Comparison of ENCODE assay signal across 23 cellular contexts in the genomic region with DNA sequence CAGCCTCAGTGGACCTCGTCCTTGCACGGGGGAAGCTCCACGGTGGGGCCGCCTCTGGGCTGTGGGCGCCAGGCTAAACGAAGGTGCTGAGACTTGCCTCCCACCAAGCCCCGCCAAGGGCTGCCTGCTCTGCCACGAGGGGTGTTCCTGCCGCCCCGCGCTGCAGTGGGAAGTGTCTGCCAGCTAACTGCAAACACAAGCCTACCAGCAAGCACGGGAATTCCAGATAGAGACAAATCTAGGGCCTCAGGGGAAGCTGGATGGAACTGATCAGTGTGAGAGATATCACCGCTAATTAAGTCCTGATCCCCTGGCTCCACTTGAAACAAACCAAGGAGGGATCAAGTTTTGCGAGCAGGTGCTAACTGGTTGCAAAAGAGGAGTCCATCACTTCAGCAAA.
DNase-seq lines count a peak whose midpoint lies in the region; ATAC-seq and TF ChIP-seq lines count a peak whose summit lies in the region.
"Had no signal": no experiment of that assay in that cellular context is flagged by ENCODE, and none has a peak within 500 bp of the region (broad histone marks: within the 10 kb centered on the region; RNA-seq: fewer than 3 reads in every experiment).

No MANE protein-coding gene starts in this region.

- BruUV-seq in A673 (replicated peaks; lab: Mats Ljungman, UMichigan), result no TSS peak

- H3K27me3 ChIP-seq in BE2C (no peaks in the 10 kb centered on the region), DND-41 (ENCODE audit: insufficient read depth, low read length, poor library complexity) (no peaks in the 10 kb centered on the region), SJCRH30 (no peaks in the 10 kb centered on the region), A673 (replicated peaks; ENCODE audit: insufficient read depth, low read depth, low read length, poor library complexity) (no peaks in the 10 kb centered on the region)
- H3K27me3 ChIP-seq: tibial nerve had no signal

- H3K4me1 ChIP-seq in BE2C (peaks cover 39% of the 10 kb centered on the region), DND-41 (ENCODE audit: insufficient read depth, low read length) (peaks cover 82% of the 10 kb centered on the region), SJCRH30 (peaks cover 30% of the 10 kb centered on the region), A673 (ENCODE audit: insufficient read depth, low read length, poor library complexity, severe bottlenecking) (no peaks in the 10 kb centered on the region)
- H3K4me1 ChIP-seq: psoas muscle had no signal

- H4K20me1 ChIP-seq in DND-41 (ENCODE audit: insufficient read depth, low read length), result no peaks in the 10 kb centered on the region

- no peak overlapping the region for H3K9ac ChIP-seq in DND-41 (ENCODE audit: low read depth, low read length)
- H3K9ac ChIP-seq: KMS-11 had no signal

- H3K4me3 ChIP-seq in BE2C (ENCODE audit: low read depth, low read length) (peak overlapping the region; percentile 11), DND-41 (ENCODE audit: low read depth in 1 of 2, low read length in 2 of 2) (no peak overlapping the region), SJCRH30 (no peak overlapping the region), A673 (ENCODE audit: low read depth, low read length, poor library complexity, severe bottlenecking) (no peak overlapping the region)
- H3K4me3 ChIP-seq: psoas muscle, tibial nerve had no signal

- POLR2A ChIA-PET in A673 (lab: Charles Lee; ENCODE audit: low non-redundant PET), result no interaction called here

- H3K9me3 ChIP-seq in BE2C (no peaks in the 10 kb centered on the region), DND-41 (ENCODE audit: insufficient read depth, low read length, severe bottlenecking) (no peaks in the 10 kb centered on the region), SJCRH30 (replicated peaks) (no peaks in the 10 kb centered on the region), A673 (ENCODE audit: low read depth, low read length, poor library complexity, severe bottlenecking) (no peaks in the 10 kb centered on the region)
- H3K9me3 ChIP-seq: psoas muscle, tibial nerve had no signal

- H2AFZ ChIP-seq in DND-41 (ENCODE audit: low read depth, low read length), result no peak overlapping the region

- peak; percentile 71 for DNase-seq in BE2C
- DNase-seq in DND-41, result peak; percentile 49
- peak; percentile 53 to 74 for DNase-seq in SJCRH30
- DNase-seq in islet precursor cell, result peak; percentile 85
- no peak for DNase-seq in cerebellum (ENCODE audit: low spot score)
- DNase-seq in activated CD8-positive, alpha-beta memory T cell treated with anti-CD3 and anti-CD28 coated beads, Interleukin-2, amount 50 U/mL, for 48 hours, result no peak
- no peak for DNase-seq in A673 (ENCODE audit: low spot score)
- DNase-seq: activated CD4-positive, alpha-beta T cell treated with anti-CD3 and anti-CD28 coated beads, Interleukin-2, amount 50 U/mL, for 1 hour; anterior cingulate cortex; CD8-positive, alpha-beta memory T cell; DMS53; mammary epithelial cell; MV-4-11; NCI-H226; psoas muscle; RPMI8226; stimulated activated CD8-positive, alpha-beta memory T cell treated with anti-CD3 and anti-CD28 coated beads, Interleukin-4, amount 100 ng/mL, for 48 hours; T1000 had no signal

- H3K79me2 ChIP-seq in DND-41 (ENCODE audit: insufficient read depth, low read length), result peaks cover 8% of the 10 kb centered on the region; the same call in 1 of the 2 replicates

- intact Hi-C loops in A673 (cut with micrococcal nuclease; ENCODE audit: unreplicated experiment), result no loop called here

- no peaks in the 10 kb centered on the region for H3K36me3 ChIP-seq in BE2C
- no peaks in the 10 kb centered on the region for H3K36me3 ChIP-seq in DND-41 (ENCODE audit: insufficient read depth, low read length)
- no peaks in the 10 kb centered on the region for H3K36me3 ChIP-seq in SJCRH30
- no peaks in the 10 kb centered on the region for H3K36me3 ChIP-seq in A673 (ENCODE audit: insufficient read depth, low read length, poor library complexity, severe bottlenecking)
- H3K36me3 ChIP-seq: tibial nerve had no signal

- no peak for ATAC-seq in DND-41 (ENCODE audit: insufficient read depth, low read depth)
- ATAC-seq: activated naive CD4-positive, alpha-beta T cell treated with anti-CD3 and anti-CD28 coated beads, Interleukin-2, amount 50 U/mL, for 72 hours; activated T-helper 17 cell treated with anti-CD3 and anti-CD28 coated beads, Interleukin-2, amount 50 U/mL, for 72 hours; psoas muscle; WTC11 had no signal

- peak overlapping the region; percentile 55 for H3K27ac ChIP-seq in DND-41 (ENCODE audit: low read length)
- no peak overlapping the region for H3K27ac ChIP-seq in SJCRH30
- no peak overlapping the region for H3K27ac ChIP-seq in A673 (ENCODE audit: low read depth, low read length, poor library complexity, severe bottlenecking)
- H3K27ac ChIP-seq: KMS-11, psoas muscle, tibial nerve had no signal

- H3K4me2 ChIP-seq in DND-41 (ENCODE audit: insufficient read depth, low read length), result no peak overlapping the region
- H3K4me2 ChIP-seq: KMS-11 had no signal

- TF ChIP-seq CTCF in BE2C (IDR thresholded peaks at IDR 0.05; ENCODE audit: low read depth, low read length), result no peak
- TF ChIP-seq CTCF in DND-41 (IDR thresholded peaks at IDR 0.05; ENCODE audit: borderline replicate concordance, extremely low read depth, low read length, poor library complexity, severe bottlenecking), result no peak
- TF ChIP-seq CTCF in A673 (conservative IDR thresholded peaks at IDR 0.05; ENCODE audit: low read depth, low read length), result no peak

- CTCF ChIA-PET in A673 (lab: Charles Lee), result no interaction called here

Comparison
In these comparisons a context has a peak if more than half of its experiments do, and no peak if none do; other contexts are left out.
1. DNase-seq: peak in BE2C (single experiment), DND-41 (single experiment), SJCRH30 (2 of 2) and islet precursor cell (single experiment); none in cerebellum (single experiment), activated CD8-positive, alpha-beta memory T cell treated with anti-CD3 and anti-CD28 coated beads, Interleukin-2, amount 50 U/mL, for 48 hours (single experiment) and A673 (single experiment).